1 cellular context compared by ENCODE assay signal in genomic region chr20:45021626-45022025, GRCh38.
TF ChIP-seq lines count a peak whose summit lies in the region.

No MANE protein-coding gene starts in this region.

TF ChIP-seq in WTC11, 78 proteins besides CTCF, POLR2A, EP300 and RAD21 (continued from another document):
- TF ChIP-seq ZNF671 (CRISPR knock-in tag; IDR thresholded peaks at IDR 0.05) (no peak), ATF2 (CRISPR knock-in tag; IDR thresholded peaks at IDR 0.05; ENCODE audit: borderline replicate concordance, low read depth) (no peak)
